Comparison of ENCODE assay signal across 27 cellular contexts in genomic region chr5:89493414-89493813, GRCh38.
"Had no signal": no experiment of that assay in that cellular context is flagged by ENCODE, and none has a peak within 500 bp of the region (broad histone marks: within the 10 kb centered on the region; RNA-seq: fewer than 3 reads in every experiment).

No MANE protein-coding gene starts in this region.

- H3K27ac ChIP-seq: brain microvascular endothelial cell, colonic mucosa, gastroesophageal sphincter, heart right ventricle, hepatocyte had no signal

- H3K4me1 ChIP-seq: colonic mucosa, gastroesophageal sphincter, heart right ventricle had no signal

- H3K36me3 ChIP-seq: brain microvascular endothelial cell, colonic mucosa, gastroesophageal sphincter, heart right ventricle had no signal

- ATAC-seq: activated CD4-positive, alpha-beta T cell treated with anti-CD3 and anti-CD28 coated beads for 36 hours; activated CD8-positive, alpha-beta memory T cell treated with anti-CD3 and anti-CD28 coated beads, Interleukin-2, amount 10 ng/mL, durations not matched to agents 7 days and 5 days; activated CD8-positive, alpha-beta T cell treated with anti-CD3 and anti-CD28 coated beads, Interleukin-2, amount 10 ng/mL, durations not matched to agents 7 days and 5 days; activated naive CD4-positive, alpha-beta T cell treated with anti-CD3 and anti-CD28 coated beads, Interleukin-2, amount 50 U/mL, for 72 hours; esophagus mucosa; gastroesophageal sphincter; heart right ventricle had no signal

- H3K9me3 ChIP-seq: colonic mucosa, gastroesophageal sphincter, heart right ventricle had no signal

- H3K27me3 ChIP-seq: brain microvascular endothelial cell, colonic mucosa, gastroesophageal sphincter, heart right ventricle, hepatocyte had no signal

- DNase-seq: activated CD4-positive, alpha-beta memory T cell treated with anti-CD3 and anti-CD28 coated beads for 36 hours; activated CD4-positive, alpha-beta T cell treated with anti-CD3 and anti-CD28 coated beads for 36 hours; activated CD4-positive, alpha-beta T cell treated with anti-CD3 and anti-CD28 coated beads, Interleukin-2, amount 10 ng/mL, durations not matched to agents 24 days and 14 days; activated CD4-positive, CD25-positive, alpha-beta regulatory T cell; activated CD4-positive, CD25-positive, alpha-beta regulatory T cell treated with anti-CD3 and anti-CD28 coated beads, Interleukin-2, amount 50 U/mL, for 72 hours; activated CD8-positive, alpha-beta memory T cell treated with anti-CD3 and anti-CD28 coated beads, Interleukin-2, amount 10 ng/mL, durations not matched to agents 7 days and 5 days; activated CD8-positive, alpha-beta memory T cell treated with anti-CD3 and anti-CD28 coated beads, Interleukin-2, amount 50 U/mL, for 4 hours; activated CD8-positive, alpha-beta T cell treated with anti-CD3 and anti-CD28 coated beads, Interleukin-2, amount 10 ng/mL, durations not matched to agents 7 days and 5 days; activated effector memory CD4-positive, alpha-beta T cell treated with anti-CD3 and anti-CD28 coated beads, Interleukin-2, amount 50 U/mL, for 16 hours; activated naive CD4-positive, alpha-beta T cell; activated naive CD4-positive, alpha-beta T cell treated with anti-CD3 and anti-CD28 coated beads, Interleukin-2, amount 10 ng/mL, durations not matched to agents 7 days and 5 days; activated naive CD8-positive, alpha-beta T cell treated with anti-CD3 and anti-CD28 coated beads, Interleukin-2, amount 10 ng/mL, durations not matched to agents 7 days and 5 days; activated T-cell treated with anti-CD3 and anti-CD28 coated beads, Interleukin-2, amount 50 U/mL, for 1 hour; activated T-cell treated with anti-CD3 and anti-CD28 coated beads, Interleukin-2, amount 50 U/mL, for 48 hours; amniotic stem cell; anterior cingulate cortex; brain microvascular endothelial cell; central memory CD4-positive, alpha-beta T cell; cerebellar nuclear complex; colonic mucosa; effector CD8-positive, alpha-beta T cell; heart right ventricle; T-helper 2 cell had no signal

- H3K4me3 ChIP-seq: colonic mucosa, gastroesophageal sphincter, heart right ventricle, hepatocyte had no signal
